ENCODE assay signal across 8 cellular contexts in genomic region chr6:28349892-28350737, GRCh38. TPM values are rescaled to one million over a fixed set of nuclear protein-coding genes. Genes with fewer than 3 reads are reported as not detected.
A peak's percentile ranks its signal among the peaks of the same experiment; 100 is the strongest.
DNase-seq lines count a peak whose midpoint lies in the region; ATAC-seq and TF ChIP-seq lines count a peak whose summit lies in the region.

TSS of gene ZKSCAN3 (plus strand) at chr6:28349947. CDS start at chr6:28359587, 9,640 bp downstream.

- no peaks in the 10 kb centered on the region for H4K20me1 ChIP-seq in OCI-LY3 (ENCODE audit: insufficient read depth, low read length)

- TF ChIP-seq CTCF in Calu3 (IDR thresholded peaks at IDR 0.05; ENCODE audit: unreplicated experiment) (no peak), OCI-LY3 (IDR thresholded peaks at IDR 0.05; ENCODE audit: low read depth, low read length) (no peak), mucosa of descending colon (IDR thresholded peaks at IDR 0.05) (no peak)

- H3K4me3 Mint-ChIP-seq in Calu3 (ENCODE audit: low read depth, unreplicated experiment), result peak within 1 kb of the TSS; percentile 100

- intact Hi-C loops in Calu3 (cut with micrococcal nuclease; ENCODE audit: unreplicated experiment) (loop anchor here (5.0 to 10.0 kb wide), 2 partner anchors 68 to 515 kb away; partner anchors contain the start of gene PGBD1), mucosa of descending colon (cut with DNase I, micrococcal nuclease) (loop anchor here (10.0 kb wide), 1 partner anchor 215 kb away; no protein-coding TSS in a partner anchor)

- DNase-seq in Calu3, result peak; percentile 84
- DNase-seq in HS-27A (ENCODE audit: low read depth), result peak; percentile 66
- peak; percentile 69 for DNase-seq in activated T-cell treated with anti-CD3 and anti-CD28 coated beads for 1 hour (ENCODE audit: low read depth)
- no peak for DNase-seq in epithelial cell of prostate (ENCODE audit: low read depth, low spot score)
- peak; percentile 87 to 94 (median 93) for DNase-seq in mucosa of descending colon
- peak; percentile 80 for DNase-seq in stimulated activated CD8-positive, alpha-beta memory T cell treated with anti-CD3 and anti-CD28 coated beads, Interleukin-4, amount 100 ng/mL, for 24 hours (ENCODE audit: low read depth)

- H3K9me3 ChIP-seq in OCI-LY3 (ENCODE audit: insufficient read depth, low read length) (no peaks in the 10 kb centered on the region), mucosa of descending colon (no peaks in the 10 kb centered on the region)

- peak within 1 kb of the TSS; percentile 100 for H2AFZ ChIP-seq in OCI-LY3 (ENCODE audit: low read depth, low read length)

- H3K27me3 Mint-ChIP-seq in Calu3 (ENCODE audit: unreplicated experiment), result peaks cover 28% of the 10 kb centered on the region

- H3K27ac Mint-ChIP-seq in Calu3 (ENCODE audit: unreplicated experiment), result peak within 1 kb of the TSS; percentile 96

- peak within 1 kb of the TSS; percentile 79 for H3K9ac ChIP-seq in OCI-LY3 (ENCODE audit: low read length)

- H3K4me1 ChIP-seq in OCI-LY3 (ENCODE audit: low read length) (peaks cover 8% of the 10 kb centered on the region), mucosa of descending colon (ENCODE audit: low read depth) (peaks cover 16% of the 10 kb centered on the region)

- H3K4me2 ChIP-seq in OCI-LY3 (ENCODE audit: low read length), result peak within 1 kb of the TSS; percentile 68

- ATAC-seq in GM19468 (IDR thresholded peaks at IDR 0.05; ENCODE audit: extremely low read depth, unreplicated experiment), result peak; percentile 81
- peak; percentile 98 for ATAC-seq in mucosa of descending colon

- BruUV-seq in Calu3 (replicated peaks; lab: Mats Ljungman, UMichigan), result TSS peak; percentile 76

- H3K36me3 Mint-ChIP-seq in Calu3 (ENCODE audit: insufficient read depth, unreplicated experiment), result peaks cover 14% of the 10 kb centered on the region

- no peaks in the 10 kb centered on the region for H3K9me3 Mint-ChIP-seq in Calu3 (ENCODE audit: low read depth, unreplicated experiment)

- H3K36me3 ChIP-seq in OCI-LY3 (replicated peaks; ENCODE audit: low read depth, low read length) (peaks cover 6% of the 10 kb centered on the region), mucosa of descending colon (ENCODE audit: low read depth) (no peaks in the 10 kb centered on the region)

- peaks cover 25% of the 10 kb centered on the region for H3K4me1 Mint-ChIP-seq in Calu3 (ENCODE audit: low read depth, unreplicated experiment)

- no peaks in the 10 kb centered on the region for H3K27me3 ChIP-seq in OCI-LY3 (ENCODE audit: low read depth, low read length)

- peaks cover 17% of the 10 kb centered on the region for H3K79me2 ChIP-seq in OCI-LY3 (ENCODE audit: low read length)

- H3K27ac ChIP-seq in OCI-LY3 (ENCODE audit: low read length) (peak within 1 kb of the TSS; percentile 40), epithelial cell of prostate (peak within 1 kb of the TSS; percentile 67)

- H3K4me3 ChIP-seq in OCI-LY3 (ENCODE audit: low read length) (peak within 1 kb of the TSS; percentile 95), mucosa of descending colon (peak within 1 kb of the TSS; percentile 50)

- CTCF ChIA-PET in Calu3 (lab: Charles Lee), result interaction anchor here (0.5 to 0.7 kb wide), 3 partner anchors 218 to 1172 kb away, joined by 3 to 5 read pairs (median 3); no protein-coding TSS in a partner anchor

RNA-seq across cellular contexts. Expression of gene ZKSCAN3, which starts in this region (rescaled TPM):
- 7.3 and 7.8 TPM in 2 replicates for total RNA-seq in Calu3 (2022)
- total RNA-seq in mucosa of descending colon, result 10 to 100 TPM in 1 of 3 donors, 1 to 10 TPM in 2; 5.2 to 12.8 (median 6.1) TPM
